1 cellular context compared by ENCODE assay signal in genomic region chr2:230814616-230815015, GRCh38.
TF ChIP-seq lines count a peak whose summit lies in the region.

No MANE protein-coding gene starts in this region.

TF ChIP-seq in WTC11, 78 proteins besides CTCF, POLR2A, EP300 and RAD21 (continued from another document):
- no peak for TF ChIP-seq ZNF532 (CRISPR knock-in tag; IDR thresholded peaks at IDR 0.05; ENCODE audit: borderline replicate concordance)
- TF ChIP-seq ETV6 (CRISPR knock-in tag; IDR thresholded peaks at IDR 0.05): no peak
- no peak for TF ChIP-seq ZNF317 (CRISPR knock-in tag; IDR thresholded peaks at IDR 0.05; ENCODE audit: borderline replicate concordance, low read depth)
- TF ChIP-seq GRHL2 (CRISPR knock-in tag; IDR thresholded peaks at IDR 0.05; ENCODE audit: insufficient replicate concordance, severe bottlenecking): no peak
- no peak for TF ChIP-seq MYBL2 (CRISPR knock-in tag; IDR thresholded peaks at IDR 0.05)
- no peak for TF ChIP-seq ZNF416 (CRISPR knock-in tag; IDR thresholded peaks at IDR 0.05)
- no peak for TF ChIP-seq CREB1 (CRISPR knock-in tag; IDR thresholded peaks at IDR 0.05)
- TF ChIP-seq ZNF423 (CRISPR knock-in tag; IDR thresholded peaks at IDR 0.05): no peak
- no peak for TF ChIP-seq CBFB (CRISPR knock-in tag; IDR thresholded peaks at IDR 0.05; ENCODE audit: low read depth)
- no peak for TF ChIP-seq TCF7 (CRISPR knock-in tag; IDR thresholded peaks at IDR 0.05; ENCODE audit: low read depth)
- TF ChIP-seq NFYB (CRISPR knock-in tag; conservative IDR thresholded peaks at IDR 0.05; ENCODE audit: low read depth): no peak
- no peak for TF ChIP-seq GABPB1 (CRISPR knock-in tag; IDR thresholded peaks at IDR 0.05)
- no peak for TF ChIP-seq AFF4 (CRISPR knock-in tag; IDR thresholded peaks at IDR 0.05; ENCODE audit: borderline replicate concordance)
TF ChIP-seq in WTC11: peak in this region for 0.
